In genomic region chr10:8058274-8059111, GRCh38 we compare ENCODE assay signal across 11 cellular contexts. TPM values are rescaled to one million over a fixed set of nuclear protein-coding genes. Genes with fewer than 3 reads are reported as not detected.
DNase-seq lines count a peak whose midpoint lies in the region; ATAC-seq and TF ChIP-seq lines count a peak whose summit lies in the region.
"Had no signal": no experiment of that assay in that cellular context is flagged by ENCODE, and none has a peak within 500 bp of the region (broad histone marks: within the 10 kb centered on the region; RNA-seq: fewer than 3 reads in every experiment).

No MANE protein-coding gene starts in this region.

- H3K4me3 ChIP-seq in mesenchymal stem cell (ENCODE audit: insufficient read depth in 1 of 2, low read depth in 1 of 2, low read length in 2 of 2) = no peak overlapping the region
- H3K4me3 ChIP-seq in subcutaneous abdominal adipose tissue (ENCODE audit: low read depth in 1 of 5, low read length in 5 of 5) = peak overlapping the region in 4 of 5 donors; percentile 4 to 77 (median 40)

- peaks cover 8% of the 10 kb centered on the region for H3K27me3 Mint-ChIP-seq in activated naive CD4-positive, alpha-beta T cell treated with anti-CD3 and anti-CD28 coated beads, Interleukin-2, amount 10 ng/mL, durations not matched to agents 7 days and 5 days
- no peaks in the 10 kb centered on the region for H3K27me3 Mint-ChIP-seq in activated naive CD8-positive, alpha-beta T cell treated with anti-CD3 and anti-CD28 coated beads, Interleukin-2, amount 10 ng/mL, durations not matched to agents 7 days and 5 days
- H3K27me3 Mint-ChIP-seq in chondrocyte (ENCODE audit: low read depth) = peaks cover 78% of the 10 kb centered on the region

- no peak for ATAC-seq in activated naive CD8-positive, alpha-beta T cell treated with anti-CD3 and anti-CD28 coated beads, Interleukin-2, amount 10 ng/mL, durations not matched to agents 7 days and 5 days (ENCODE audit: low read depth)
- ATAC-seq in HG03139 (IDR thresholded peaks at IDR 0.05; ENCODE audit: unreplicated experiment) = no peak
- ATAC-seq: Panc1 had no signal

- peak overlapping the region; percentile 88 for H4K8ac ChIP-seq in mesenchymal stem cell (ENCODE audit: low read length)

- H3K27ac Mint-ChIP-seq in activated naive CD4-positive, alpha-beta T cell treated with anti-CD3 and anti-CD28 coated beads, Interleukin-2, amount 10 ng/mL, durations not matched to agents 7 days and 5 days = peak overlapping the region; percentile 99
- H3K27ac Mint-ChIP-seq in activated naive CD8-positive, alpha-beta T cell treated with anti-CD3 and anti-CD28 coated beads, Interleukin-2, amount 10 ng/mL, durations not matched to agents 7 days and 5 days = peak overlapping the region; percentile 92
- H3K27ac Mint-ChIP-seq in chondrocyte (ENCODE audit: unreplicated experiment) = no peak overlapping the region

- peak overlapping the region; percentile 87 for H4K91ac ChIP-seq in mesenchymal stem cell (ENCODE audit: low read length)

- peaks cover 0 to 3% of the 10 kb centered on the region in 2 experiments for H3K36me3 ChIP-seq in mesenchymal stem cell (ENCODE audit: control insufficient read depth in 1 of 2, insufficient read depth in 2 of 2, low read depth in 1 of 2, low read length in 2 of 2)
- peaks cover 0 to 4% (median 0%) of the 10 kb centered on the region in 5 donors for H3K36me3 ChIP-seq in subcutaneous abdominal adipose tissue (ENCODE audit: control insufficient read depth in 5 of 5, insufficient read depth in 5 of 5, low read length in 5 of 5)

- H2AFZ ChIP-seq in mesenchymal stem cell (ENCODE audit: low read depth, low read length) = peak overlapping the region; percentile 47

- H2BK12ac ChIP-seq in mesenchymal stem cell (ENCODE audit: low read length in 2 of 2) = peak overlapping the region in 1 of 2 experiments; percentile 99

- DNase-seq in activated naive CD4-positive, alpha-beta T cell treated with anti-CD3 and anti-CD28 coated beads, Interleukin-2, amount 10 ng/mL, durations not matched to agents 7 days and 5 days = peak; percentile 22
- no peak for DNase-seq in activated naive CD4-positive, alpha-beta T cell (lab: John Stamatoyannopoulos, UW)
- DNase-seq in activated naive CD8-positive, alpha-beta T cell treated with anti-CD3 and anti-CD28 coated beads, Interleukin-2, amount 10 ng/mL, durations not matched to agents 7 days and 5 days = no peak
- DNase-seq in mesenchymal stem cell = no peak
- no peak for DNase-seq in chondrocyte (ENCODE audit: low spot score)
- DNase-seq in medulla oblongata (ENCODE audit: extremely low spot score) = no peak
- DNase-seq: DMS79 treated with DMSO at 0.1 percent for 48 hours had no signal

- no peak overlapping the region for H3K9ac ChIP-seq in mesenchymal stem cell (ENCODE audit: low read length)
- H3K9ac ChIP-seq in subcutaneous abdominal adipose tissue (ENCODE audit: low read length in 5 of 5) = peak overlapping the region in 1 of 5 donors; percentile 30
- H3K9ac ChIP-seq: KMS-11 had no signal

- peak overlapping the region in 1 of 2 experiments; percentile 85 for H3K14ac ChIP-seq in mesenchymal stem cell (ENCODE audit: low read length in 2 of 2)

- H3K4me2 ChIP-seq in mesenchymal stem cell (ENCODE audit: low read length, poor library complexity, severe bottlenecking) = no peak overlapping the region
- H3K4me2 ChIP-seq: KMS-11 had no signal

- peak overlapping the region; percentile 85 for H2BK15ac ChIP-seq in mesenchymal stem cell (ENCODE audit: low read depth, poor library complexity, severe bottlenecking)

- peak overlapping the region; percentile 80 to 97 for H3K4ac ChIP-seq in mesenchymal stem cell (ENCODE audit: low read depth in 1 of 2, low read length in 2 of 2)

- no peak for TF ChIP-seq CTCF in chondrocyte (IDR thresholded peaks at IDR 0.05)

- CTCF ChIA-PET in activated naive CD4-positive, alpha-beta T cell treated with anti-CD3 and anti-CD28 coated beads, Interleukin-2, amount 10 ng/mL, durations not matched to agents 7 days and 5 days (lab: Charles Lee) = interaction anchor here (1.0 to 3.3 kb wide), 2 partner anchors 74 to 261 kb away, joined by 4 to 13 read pairs; no protein-coding TSS in a partner anchor

- H3K9me3 ChIP-seq in mesenchymal stem cell (ENCODE audit: control insufficient read depth, low read length) (no peaks in the 10 kb centered on the region), subcutaneous abdominal adipose tissue (ENCODE audit: control insufficient read depth in 5 of 5, low read length in 5 of 5) (no peaks in the 10 kb centered on the region)

- H2BK5ac ChIP-seq in mesenchymal stem cell (ENCODE audit: low read depth, low read length, poor library complexity, severe bottlenecking) = no peak overlapping the region

- H3K36me3 Mint-ChIP-seq in activated naive CD4-positive, alpha-beta T cell treated with anti-CD3 and anti-CD28 coated beads, Interleukin-2, amount 10 ng/mL, durations not matched to agents 7 days and 5 days = peaks cover 75% of the 10 kb centered on the region
- H3K36me3 Mint-ChIP-seq in activated naive CD8-positive, alpha-beta T cell treated with anti-CD3 and anti-CD28 coated beads, Interleukin-2, amount 10 ng/mL, durations not matched to agents 7 days and 5 days = peaks cover 60% of the 10 kb centered on the region
- H3K36me3 Mint-ChIP-seq in chondrocyte (ENCODE audit: low read depth) = peaks cover 7% of the 10 kb centered on the region

- H3K4me1 ChIP-seq in mesenchymal stem cell (ENCODE audit: control insufficient read depth, insufficient read depth, low read depth, low read length) (peaks cover 19% of the 10 kb centered on the region), subcutaneous abdominal adipose tissue (ENCODE audit: control insufficient read depth in 5 of 5, insufficient read depth in 5 of 5, low read length in 5 of 5) (peaks cover 2 to 95% (median 73%) of the 10 kb centered on the region in 5 donors)

- no peaks in the 10 kb centered on the region for H3K79me1 ChIP-seq in mesenchymal stem cell (replicated peaks; ENCODE audit: low read length, poor library complexity, severe bottlenecking)

- H3K23ac ChIP-seq in mesenchymal stem cell (ENCODE audit: low read length in 2 of 2) = peak overlapping the region in 1 of 2 experiments; percentile 83

- peaks cover 67% of the 10 kb centered on the region for H3K4me1 Mint-ChIP-seq in activated naive CD4-positive, alpha-beta T cell treated with anti-CD3 and anti-CD28 coated beads, Interleukin-2, amount 10 ng/mL, durations not matched to agents 7 days and 5 days
- H3K4me1 Mint-ChIP-seq in activated naive CD8-positive, alpha-beta T cell treated with anti-CD3 and anti-CD28 coated beads, Interleukin-2, amount 10 ng/mL, durations not matched to agents 7 days and 5 days = peaks cover 55% of the 10 kb centered on the region
- peaks cover 18% of the 10 kb centered on the region for H3K4me1 Mint-ChIP-seq in chondrocyte (ENCODE audit: low read depth)

- POLR2A ChIA-PET in activated naive CD8-positive, alpha-beta T cell treated with anti-CD3 and anti-CD28 coated beads, Interleukin-2, amount 10 ng/mL, durations not matched to agents 7 days and 5 days (lab: Charles Lee) = interaction anchor here (1.3 to 4.2 kb wide), 5 partner anchors 13 to 345 kb away, joined by 4 to 30 read pairs (median 26); no protein-coding TSS in a partner anchor

- peak overlapping the region; percentile 61 for H2BK120ac ChIP-seq in mesenchymal stem cell (ENCODE audit: low read depth, low read length)

- 33% methylated on average over 45 of the region's 45 CpGs for WGBS in mesenchymal stem cell

- H3K27me3 ChIP-seq in mesenchymal stem cell (ENCODE audit: control insufficient read depth in 1 of 2, insufficient read depth in 1 of 2, low read length in 2 of 2) = peaks cover 97 to 100% of the 10 kb centered on the region in 2 experiments
- H3K27me3 ChIP-seq in subcutaneous abdominal adipose tissue (ENCODE audit: control insufficient read depth in 5 of 5, insufficient read depth in 4 of 5, low read length in 5 of 5) = peaks cover 0 to 27% (median 11%) of the 10 kb centered on the region in 5 donors

- no peak overlapping the region for H2AK5ac ChIP-seq in mesenchymal stem cell (ENCODE audit: low read length, severe bottlenecking)

- H3K4me3 Mint-ChIP-seq in activated naive CD4-positive, alpha-beta T cell treated with anti-CD3 and anti-CD28 coated beads, Interleukin-2, amount 10 ng/mL, durations not matched to agents 7 days and 5 days = peak overlapping the region; percentile 100
- peak overlapping the region; percentile 91 for H3K4me3 Mint-ChIP-seq in activated naive CD8-positive, alpha-beta T cell treated with anti-CD3 and anti-CD28 coated beads, Interleukin-2, amount 10 ng/mL, durations not matched to agents 7 days and 5 days
- no peak overlapping the region for H3K4me3 Mint-ChIP-seq in chondrocyte (ENCODE audit: unreplicated experiment)

- no peaks in the 10 kb centered on the region for H3K9me3 Mint-ChIP-seq in activated naive CD4-positive, alpha-beta T cell treated with anti-CD3 and anti-CD28 coated beads, Interleukin-2, amount 10 ng/mL, durations not matched to agents 7 days and 5 days
- H3K9me3 Mint-ChIP-seq in activated naive CD8-positive, alpha-beta T cell treated with anti-CD3 and anti-CD28 coated beads, Interleukin-2, amount 10 ng/mL, durations not matched to agents 7 days and 5 days = no peaks in the 10 kb centered on the region
- no peaks in the 10 kb centered on the region for H3K9me3 Mint-ChIP-seq in chondrocyte (ENCODE audit: low read depth)

- H3K27ac ChIP-seq in mesenchymal stem cell (ENCODE audit: low read length, poor library complexity, severe bottlenecking) = no peak overlapping the region
- H3K27ac ChIP-seq in subcutaneous abdominal adipose tissue (ENCODE audit: low read depth, low read length) = no peak overlapping the region
- H3K27ac ChIP-seq: KMS-11 had no signal

- peak overlapping the region; percentile 71 to 97 for H3K18ac ChIP-seq in mesenchymal stem cell (ENCODE audit: low read depth in 1 of 2, low read length in 2 of 2)

RNA-seq across cellular contexts. Expression of gene GATA3, which starts 4.0 kb away (rescaled TPM):
- 10 to 100 TPM; 48.3 to 49.1 TPM for total RNA-seq in activated naive CD8-positive, alpha-beta T cell treated with anti-CD3 and anti-CD28 coated beads, Interleukin-2, amount 10 ng/mL, durations not matched to agents 7 days and 5 days
- 8.4 TPM for polyA plus RNA-seq in mesenchymal stem cell (2013, experiment 1 of 2)
- polyA plus RNA-seq in mesenchymal stem cell (2013, experiment 2 of 2) = 8.8 TPM
- total RNA-seq in chondrocyte = not detected in 3 replicates

Comparison
In these comparisons a context has a peak if more than half of its experiments do, and no peak if none do; other contexts are left out.
1. H3K4me3 ChIP-seq: peak in subcutaneous abdominal adipose tissue (4 of 5); none in mesenchymal stem cell (0 of 2).
2. RNA of gene GATA3, which starts 4.0 kb away (total RNA-seq): 48.3 to 49.1 TPM in activated naive CD8-positive, alpha-beta T cell treated with anti-CD3 and anti-CD28 coated beads, Interleukin-2, amount 10 ng/mL, durations not matched to agents 7 days and 5 days; not detected in chondrocyte; every median in the first group is over 10 times any median in the second.